Comparison of ENCODE assay signal across 13 cellular contexts in the genomic region with DNA sequence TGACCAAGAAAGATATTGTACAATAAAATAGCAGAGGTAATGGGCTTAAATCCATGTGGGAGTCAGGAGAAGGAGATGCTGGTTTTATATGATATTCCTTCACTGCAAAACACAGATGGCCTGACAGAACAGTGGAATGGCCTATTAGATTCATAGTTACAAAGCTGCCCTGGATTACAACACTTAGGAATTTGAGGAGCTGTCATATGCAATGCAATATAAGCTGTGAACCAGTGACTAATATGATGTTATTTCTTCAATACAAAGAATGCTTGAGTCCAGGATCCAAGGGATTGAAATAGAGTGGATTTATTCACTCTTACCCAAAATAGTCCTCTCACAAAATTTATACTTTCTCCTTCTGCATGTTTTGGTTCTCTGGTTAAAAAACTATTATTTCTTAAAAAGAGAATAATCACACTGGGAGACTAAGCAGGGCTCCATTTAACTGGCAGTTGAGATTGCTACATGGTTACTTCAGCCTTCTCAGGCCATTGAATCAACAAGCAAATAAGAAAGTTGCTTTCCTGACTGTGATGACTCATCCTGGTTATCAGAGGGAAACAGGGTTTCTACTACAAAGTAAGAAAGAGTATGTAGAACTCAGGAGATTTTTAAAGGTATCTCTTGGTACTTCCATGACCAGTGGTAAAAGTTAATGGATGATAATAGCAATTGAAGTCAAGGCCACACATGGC.
DNase-seq lines count a peak whose midpoint lies in the region; ATAC-seq and TF ChIP-seq lines count a peak whose summit lies in the region.
"Had no signal": no experiment of that assay in that cellular context is flagged by ENCODE, and none has a peak within 500 bp of the region (broad histone marks: within the 10 kb centered on the region; RNA-seq: fewer than 3 reads in every experiment).

No MANE protein-coding gene starts in this region.

- no peak overlapping the region for H3K4me3 ChIP-seq in colonic mucosa
- H3K4me3 ChIP-seq: heart right ventricle had no signal

- no peaks in the 10 kb centered on the region for H3K4me1 ChIP-seq in colonic mucosa
- H3K4me1 ChIP-seq: heart right ventricle had no signal

- no peak overlapping the region for H3K27ac ChIP-seq in colonic mucosa
- H3K27ac ChIP-seq: heart right ventricle had no signal

- no peak for TF ChIP-seq CTCF in colonic mucosa (IDR thresholded peaks at IDR 0.05)

- no peaks in the 10 kb centered on the region for H3K36me3 ChIP-seq in colonic mucosa
- H3K36me3 ChIP-seq: heart right ventricle had no signal

- no peak for ATAC-seq in GM18502 (IDR thresholded peaks at IDR 0.05; ENCODE audit: poor library complexity, unreplicated experiment)

- intact Hi-C loops in colonic mucosa (cut with DNase I), result no loop called here

- no peak overlapping the region for H3K9ac ChIP-seq in colonic mucosa (ENCODE audit: low read depth in 2 of 2, low read length in 2 of 2)

- no peaks in the 10 kb centered on the region for H3K9me3 ChIP-seq in colonic mucosa
- H3K9me3 ChIP-seq: heart right ventricle had no signal

- no peaks in the 10 kb centered on the region for H3K27me3 ChIP-seq in colonic mucosa
- H3K27me3 ChIP-seq: heart right ventricle had no signal

- DNase-seq in DMS53 (lab: John Stamatoyannopoulos, UW), result peak; percentile 51
- peak; percentile 5 for DNase-seq in HT-29 (ENCODE audit: low spot score)
- peak; percentile 74 for DNase-seq in astrocyte of the hippocampus (ENCODE audit: low read depth, low spot score)
- peak; percentile 36 for DNase-seq in kidney glomerular epithelial cell (lab: John Stamatoyannopoulos, UW)
- DNase-seq in cerebellum (ENCODE audit: low spot score), result no peak
- no peak for DNase-seq in colonic mucosa
- no peak for DNase-seq in NAMALWA (ENCODE audit: low spot score)
- DNase-seq: activated CD8-positive, alpha-beta memory T cell treated with anti-CD3 and anti-CD28 coated beads, Interleukin-2, amount 50 U/mL, for 48 hours; CD4-positive, CD25-positive, alpha-beta regulatory T cell; heart right ventricle; KG1; T1000 had no signal

Comparison
In these comparisons a context has a peak if more than half of its experiments do, and no peak if none do; other contexts are left out.
1. DNase-seq: peak in DMS53 (single experiment), HT-29 (single experiment), astrocyte of the hippocampus (single experiment) and kidney glomerular epithelial cell (single experiment); none in cerebellum (single experiment), colonic mucosa (single experiment) and NAMALWA (single experiment).